ENCODE assay signal across 8 cellular contexts in genomic region chr4:147731611-147732515, GRCh38. TPM values are rescaled to one million over a fixed set of nuclear protein-coding genes. Genes with fewer than 3 reads are reported as not detected.
DNase-seq lines count a peak whose midpoint lies in the region; ATAC-seq lines count a peak whose summit lies in the region.

Gene ARHGAP10, plus strand, starts transcription at chr4:147732088. Its CDS starts 214 bp downstream, at chr4:147732302.

- no peaks in the 10 kb centered on the region for H3K27me3 ChIP-seq in effector memory CD4-positive, alpha-beta T cell (replicated peaks; ENCODE audit: control insufficient read depth, insufficient read depth, low read length, poor library complexity, severe bottlenecking)

- no peaks in the 10 kb centered on the region for H3K36me3 ChIP-seq in effector memory CD4-positive, alpha-beta T cell (ENCODE audit: control insufficient read depth, insufficient read depth, low read length)

- peak within 1 kb of the TSS; percentile 87 for H3K4me3 ChIP-seq in effector memory CD4-positive, alpha-beta T cell (ENCODE audit: insufficient read depth, low read depth, low read length, poor library complexity, severe bottlenecking)

- peak; percentile 74 for ATAC-seq in HG02798 (IDR thresholded peaks at IDR 0.05; ENCODE audit: poor library complexity, unreplicated experiment)

- DNase-seq in NCI-H2081 (lab: John Stamatoyannopoulos, UW), result peak; percentile 1 to 54
- no peak for DNase-seq in NCI-H2081 treated with DMSO at 0.1 percent for 48 hours (lab: John Stamatoyannopoulos, UW)
- DNase-seq in NCI-H226, result peak; percentile 61
- peak; percentile 88 for DNase-seq in activated CD8-positive, alpha-beta memory T cell treated with anti-CD3 and anti-CD28 coated beads for 24 hours
- peak; percentile 51 to 58 (median 56) for DNase-seq in effector memory CD4-positive, alpha-beta T cell
- DNase-seq in mesenteric fat pad (ENCODE audit: low spot score), result peak; percentile 92
- DNase-seq in stimulated activated CD8-positive, alpha-beta memory T cell treated with anti-CD3 and anti-CD28 coated beads, Interleukin-15, amount 100 ng/mL, for 48 hours (ENCODE audit: low read depth in 2 of 2), result peak; percentile 41 to 54

- no peaks in the 10 kb centered on the region for H3K9me3 ChIP-seq in effector memory CD4-positive, alpha-beta T cell (ENCODE audit: control insufficient read depth, low read length)

- peak within 1 kb of the TSS; percentile 81 for H3K27ac ChIP-seq in effector memory CD4-positive, alpha-beta T cell (ENCODE audit: insufficient read depth, low read length, poor library complexity, severe bottlenecking)

- H3K4me1 ChIP-seq in effector memory CD4-positive, alpha-beta T cell (ENCODE audit: control insufficient read depth, insufficient read depth, low read length, poor library complexity, severe bottlenecking), result peaks cover 17% of the 10 kb centered on the region

RNA-seq across cellular contexts. Expression of gene ARHGAP10, which starts in this region (rescaled TPM):
- 43.4 TPM for total RNA-seq in mesenteric fat pad
